Comparison of ENCODE assay signal across 17 cellular contexts in the genomic region with DNA sequence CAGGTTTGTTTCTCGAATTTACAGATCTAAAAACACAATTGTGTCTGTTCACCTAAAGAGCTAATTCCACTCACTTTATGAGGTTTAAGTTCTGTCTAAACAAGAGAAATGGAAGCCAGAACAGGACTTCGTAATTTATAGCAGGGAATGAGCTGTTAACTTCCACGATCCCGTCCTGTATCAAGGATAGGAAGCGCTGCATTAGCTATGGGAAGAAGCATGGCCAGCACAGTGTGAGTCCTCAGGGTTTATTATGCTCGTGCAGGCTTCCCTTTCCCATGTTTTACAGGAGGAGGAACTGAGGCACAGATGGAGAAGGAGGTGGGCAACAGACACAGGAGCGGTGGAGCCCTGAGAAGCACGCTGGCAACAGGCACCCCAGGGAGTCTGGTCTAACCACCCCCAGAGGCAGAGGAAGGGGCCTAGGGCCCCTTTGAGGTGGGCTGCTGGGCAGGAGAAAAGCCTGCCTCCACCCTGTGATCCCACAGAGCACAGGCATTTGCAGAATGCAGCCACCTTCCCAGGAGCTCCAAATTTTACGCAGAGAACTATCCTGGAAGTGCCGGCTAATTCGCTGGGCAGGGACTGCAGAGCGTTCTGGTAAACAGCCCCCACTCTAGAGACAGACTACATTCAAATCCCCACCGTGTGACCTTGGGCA.
"Had no signal": no experiment of that assay in that cellular context is flagged by ENCODE, and none has a peak within 500 bp of the region (broad histone marks: within the 10 kb centered on the region; RNA-seq: fewer than 3 reads in every experiment).

No MANE protein-coding gene starts in this region.

- H3K4me1 ChIP-seq: parathyroid adenoma, uterus had no signal

- H3K4me3 Mint-ChIP-seq: activated naive CD4-positive, alpha-beta T cell treated with anti-CD3 and anti-CD28 coated beads, Interleukin-2, amount 50 U/mL, for 24 hours; activated T-cell treated with anti-CD3 and anti-CD28 coated beads, Interleukin-2, amount 50 U/mL, for 72 hours; effector memory CD8-positive, alpha-beta T cell; naive B cell; T-helper 1 cell treated with Interleukin-12 subunit alpha and Interleukin-12 subunit beta and Interleukin-4 antibody, amounts not matched to agents 30 μg/mL and 1 μg/mL, for 36 hours had no signal

- H3K9me3 Mint-ChIP-seq: activated naive CD4-positive, alpha-beta T cell treated with anti-CD3 and anti-CD28 coated beads, Interleukin-2, amount 50 U/mL, for 24 hours; activated T-cell treated with anti-CD3 and anti-CD28 coated beads, Interleukin-2, amount 50 U/mL, for 72 hours; effector memory CD8-positive, alpha-beta T cell; naive B cell; T-helper 1 cell treated with Interleukin-12 subunit alpha and Interleukin-12 subunit beta and Interleukin-4 antibody, amounts not matched to agents 30 μg/mL and 1 μg/mL, for 36 hours had no signal

- H3K27me3 ChIP-seq: adrenal gland, tibial artery, uterus had no signal

- H3K27ac ChIP-seq: parathyroid adenoma, tibial artery, uterus had no signal

- H2AFZ ChIP-seq: parathyroid adenoma had no signal

- H3K36me3 Mint-ChIP-seq: activated naive CD4-positive, alpha-beta T cell treated with anti-CD3 and anti-CD28 coated beads, Interleukin-2, amount 50 U/mL, for 24 hours; naive B cell had no signal

- DNase-seq: activated CD4-positive, CD25-positive, alpha-beta regulatory T cell treated with anti-CD3 and anti-CD28 coated beads, Interleukin-2, amount 50 U/mL, for 72 hours; activated CD8-positive, alpha-beta memory T cell treated with anti-CD3 and anti-CD28 coated beads for 24 hours; activated effector memory CD4-positive, alpha-beta T cell treated with anti-CD3 and anti-CD28 coated beads, Interleukin-2, amount 50 U/mL, for 16 hours; activated T-cell treated with anti-CD3 and anti-CD28 coated beads, Interleukin-2, amount 50 U/mL, for 72 hours; dermis blood vessel endothelial cell; effector memory CD8-positive, alpha-beta T cell; foreskin fibroblast; naive B cell; stimulated activated naive CD4-positive, alpha-beta T cell treated with Interleukin-2 at 50 U/mL for 16 hours; tibial artery; uterus had no signal

- H3K9me3 ChIP-seq: adrenal gland, tibial artery, uterus had no signal

- H3K27ac Mint-ChIP-seq: activated naive CD4-positive, alpha-beta T cell treated with anti-CD3 and anti-CD28 coated beads, Interleukin-2, amount 50 U/mL, for 24 hours; activated T-cell treated with anti-CD3 and anti-CD28 coated beads, Interleukin-2, amount 50 U/mL, for 72 hours; effector memory CD8-positive, alpha-beta T cell; T-helper 1 cell treated with Interleukin-12 subunit alpha and Interleukin-12 subunit beta and Interleukin-4 antibody, amounts not matched to agents 30 μg/mL and 1 μg/mL, for 36 hours had no signal

- H3K9ac ChIP-seq: parathyroid adenoma had no signal

- H3K4me3 ChIP-seq: adrenal gland, lung, tibial artery, uterus had no signal

- H3K27me3 Mint-ChIP-seq: activated naive CD4-positive, alpha-beta T cell treated with anti-CD3 and anti-CD28 coated beads, Interleukin-2, amount 50 U/mL, for 24 hours; effector memory CD8-positive, alpha-beta T cell had no signal

- ATAC-seq: activated T-cell treated with anti-CD3 and anti-CD28 coated beads, Interleukin-2, amount 50 U/mL, for 72 hours; effector memory CD8-positive, alpha-beta T cell; sciatic nerve had no signal

- H3K36me3 ChIP-seq: adrenal gland, tibial artery, uterus had no signal

- H3K79me2 ChIP-seq: parathyroid adenoma had no signal
